8 cellular contexts compared by ENCODE assay signal in genomic region chr1:231420959-231421615, GRCh38. TPM values are rescaled to one million over a fixed set of nuclear protein-coding genes. Genes with fewer than 3 reads are reported as not detected.
DNase-seq lines count a peak whose midpoint lies in the region; ATAC-seq and TF ChIP-seq lines count a peak whose summit lies in the region.

No MANE protein-coding gene starts in this region.

- peak overlapping the region; percentile 84 for H3K27ac ChIP-seq in SJSA1
- peak overlapping the region; percentile 59 for H3K27ac ChIP-seq in adipose tissue (ENCODE audit: low read depth, low read length)
- H3K27ac ChIP-seq in left ventricle myocardium inferior (replicated peaks) = peak overlapping the region; percentile 100
- H3K27ac ChIP-seq in psoas muscle = peak overlapping the region; percentile 99

- TF ChIP-seq CTCF in left ventricle myocardium inferior (IDR thresholded peaks at IDR 0.05; ENCODE audit: borderline replicate concordance) = no peak
- no peak for TF ChIP-seq CTCF in psoas muscle (IDR thresholded peaks at IDR 0.05)

- H3K9me3 ChIP-seq in SJSA1 (replicated peaks) (no peaks in the 10 kb centered on the region), left ventricle myocardium inferior (replicated peaks) (no peaks in the 10 kb centered on the region), psoas muscle (no peaks in the 10 kb centered on the region)

- H3K27me3 ChIP-seq in SJSA1 (replicated peaks) (no peaks in the 10 kb centered on the region), left ventricle myocardium inferior (ENCODE audit: low read depth) (no peaks in the 10 kb centered on the region), psoas muscle (ENCODE audit: insufficient read depth in 3 of 3, low read length in 2 of 3) (no peaks in the 10 kb centered on the region)

- peaks cover 31% of the 10 kb centered on the region for H3K36me3 ChIP-seq in SJSA1
- H3K36me3 ChIP-seq in left ventricle myocardium inferior = no peaks in the 10 kb centered on the region
- peaks cover 0 to 6% of the 10 kb centered on the region in 2 donors for H3K36me3 ChIP-seq in psoas muscle (ENCODE audit: insufficient read depth in 1 of 2, low read depth in 1 of 2)

- DNase-seq in AG08396 (ENCODE audit: low spot score) (peak; percentile 37), SJSA1 (ENCODE audit: low read depth in 1 of 2, low spot score in 2 of 2) (peak; percentile 52 to 65), left ventricle myocardium inferior (peak; percentile 48), psoas muscle (peak; percentile 56 to 84), NCI-H2196 treated with DMSO at 0.1 percent for 48 hours (lab: John Stamatoyannopoulos, UW; ENCODE audit: unreplicated experiment) (no peak)

- H3K4me3 ChIP-seq in SJSA1 = peak overlapping the region; percentile 96
- H3K4me3 ChIP-seq in left ventricle myocardium inferior = peak overlapping the region; percentile 85
- peak overlapping the region; percentile 91 for H3K4me3 ChIP-seq in psoas muscle

- 0 to 1% (median 0%) methylated on average over 64 to 70 of the region's 71 CpGs for WGBS in adipose tissue, 3 donors
- 0% methylated on average over 55 to 71 of the region's 71 CpGs for WGBS in psoas muscle, 3 donors

- H3K4me1 ChIP-seq in SJSA1 (replicated peaks) (peaks cover 40% of the 10 kb centered on the region), left ventricle myocardium inferior (peaks cover 90% of the 10 kb centered on the region), psoas muscle (peaks cover 42% of the 10 kb centered on the region)

- intact Hi-C loops in left ventricle myocardium inferior (cut with micrococcal nuclease) (no loop called here), psoas muscle (cut with DNase I) (loop anchor here (2.0 to 5.0 kb wide), 3 partner anchors 39 to 181 kb away; no protein-coding TSS in a partner anchor)

- ATAC-seq in GM19025 (IDR thresholded peaks at IDR 0.05; ENCODE audit: low read depth, unreplicated experiment) = peak; percentile 2
- peak; percentile 10 for ATAC-seq in HG03175 (IDR thresholded peaks at IDR 0.05; ENCODE audit: unreplicated experiment)
- ATAC-seq in psoas muscle = peak; percentile 21 to 55 (median 34)

RNA-seq across cellular contexts. Expression of gene EGLN1, which starts 1.0 kb away (rescaled TPM):
- total RNA-seq in SJSA1 (2014; rRNA removed; shearing (Covaris generic)) = 16.9 and 22.2 TPM in 2 replicates
- polyA plus RNA-seq in adipose tissue (10 to 100 TPM; 13.1 to 23.5 (median 20.5) TPM), psoas muscle (100 to 1,000 TPM in 2 of 3 donors, 10 to 100 TPM in 1; 52.4 to 596 (median 201) TPM)
- total RNA-seq in left ventricle myocardium inferior (83.2 TPM), psoas muscle (100 to 1,000 TPM; 158 to 532 (median 327) TPM)
